Comparison of ENCODE assay signal across 28 cellular contexts in the genomic region with DNA sequence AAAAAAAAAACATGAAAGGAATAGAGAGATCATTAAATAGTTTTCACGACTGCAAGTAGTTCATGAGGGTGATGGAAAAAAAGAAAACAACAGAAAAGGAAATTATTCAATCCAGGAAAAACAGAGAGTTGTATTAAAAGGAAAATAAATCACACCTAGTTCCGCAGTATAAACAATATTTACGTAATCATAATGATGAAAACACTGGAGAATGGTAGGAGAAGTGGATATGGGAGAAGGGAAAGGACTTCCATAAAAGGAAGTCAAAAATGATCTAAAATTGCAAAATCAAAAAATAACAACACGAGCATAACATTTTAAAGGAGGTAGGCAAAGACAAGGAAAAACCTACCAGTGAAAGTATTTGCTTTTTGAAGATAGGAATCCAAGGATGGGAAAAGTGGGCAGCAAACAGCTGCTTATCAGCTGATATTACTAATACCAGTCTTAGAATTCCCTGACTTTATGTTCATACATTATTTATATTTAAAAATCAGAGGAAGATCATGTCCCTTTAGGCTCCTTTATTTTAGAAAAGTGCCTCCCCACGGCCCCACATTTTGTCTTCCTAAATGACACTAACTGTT.
"Had no signal": no experiment of that assay in that cellular context is flagged by ENCODE, and none has a peak within 500 bp of the region (broad histone marks: within the 10 kb centered on the region; RNA-seq: fewer than 3 reads in every experiment).

No MANE protein-coding gene starts in this region.

- H3K27ac ChIP-seq: adrenal gland, ascending aorta, breast epithelium, cardiac muscle cell, coronary artery, gastrocnemius medialis, heart left ventricle had no signal

- H3K36me3 ChIP-seq: adrenal gland, breast epithelium, cardiac muscle cell had no signal

- ATAC-seq: activated T-cell treated with anti-CD3 and anti-CD28 coated beads, Interleukin-2, amount 50 U/mL, for 72 hours; esophagus mucosa; gastrocnemius medialis; heart left ventricle; T-helper 17 cell had no signal

- H3K4me3 ChIP-seq: adrenal gland, ascending aorta, breast epithelium, cardiac muscle cell, coronary artery, gastrocnemius medialis, heart left ventricle had no signal

- H3K27me3 ChIP-seq: adrenal gland, ascending aorta, breast epithelium, cardiac muscle cell, gastrocnemius medialis, heart left ventricle had no signal

- H3K9me3 ChIP-seq: adrenal gland, ascending aorta, breast epithelium, gastrocnemius medialis, heart left ventricle had no signal

- FAIRE-seq: endometrium had no signal

- DNase-seq: activated CD4-positive, alpha-beta memory T cell treated with anti-CD3 and anti-CD28 coated beads, Interleukin-2, amount 10 ng/mL, durations not matched to agents 7 days and 5 days; activated CD4-positive, alpha-beta T cell treated with anti-CD3 and anti-CD28 coated beads for 1 hour; activated CD4-positive, alpha-beta T cell treated with anti-CD3 and anti-CD28 coated beads for 4 hours; activated CD4-positive, alpha-beta T cell treated with anti-CD3 and anti-CD28 coated beads, Interleukin-2, amount 10 ng/mL, durations not matched to agents 7 days and 5 days; activated CD4-positive, alpha-beta T cell treated with anti-CD3 and anti-CD28 coated beads, Interleukin-2, amount 50 U/mL, for 4 hours; activated CD8-positive, alpha-beta memory T cell treated with anti-CD3 and anti-CD28 coated beads, Interleukin-2, amount 50 U/mL, for 48 hours; activated gamma-delta T cell; activated naive CD4-positive, alpha-beta T cell; activated naive CD4-positive, alpha-beta T cell treated with anti-CD3 and anti-CD28 coated beads, Interleukin-2, amount 50 U/mL, for 16 hours; activated T-cell treated with anti-CD3 and anti-CD28 coated beads for 4 hours; activated T-cell treated with anti-CD3 and anti-CD28 coated beads, Interleukin-2, amount 50 U/mL, for 24 hours; activated T-cell treated with anti-CD3 and anti-CD28 coated beads, Interleukin-2, amount 50 U/mL, for 72 hours; adrenal gland; central memory CD4-positive, alpha-beta T cell; effector CD8-positive, alpha-beta T cell; foreskin fibroblast; gastrocnemius medialis; glutamatergic neuron; heart left ventricle; T-helper 1 cell; T-helper 17 cell; T1000 had no signal

- H3K4me1 ChIP-seq: adrenal gland, ascending aorta, breast epithelium, gastrocnemius medialis, heart left ventricle had no signal
